20 cellular contexts compared by ENCODE assay signal in genomic region chr5:120396186-120396585, GRCh38.
DNase-seq lines count a peak whose midpoint lies in the region; ATAC-seq and TF ChIP-seq lines count a peak whose summit lies in the region.
"Had no signal": no experiment of that assay in that cellular context is flagged by ENCODE, and none has a peak within 500 bp of the region (broad histone marks: within the 10 kb centered on the region; RNA-seq: fewer than 3 reads in every experiment).

No MANE protein-coding gene starts in this region.

- H3K36me3 Mint-ChIP-seq in activated T-cell treated with anti-CD3 and anti-CD28 coated beads, Interleukin-2, amount 50 U/mL, for 24 hours (ENCODE audit: low read depth): no peaks in the 10 kb centered on the region

- no peaks in the 10 kb centered on the region for H3K4me1 Mint-ChIP-seq in activated T-cell treated with anti-CD3 and anti-CD28 coated beads, Interleukin-2, amount 50 U/mL, for 24 hours (ENCODE audit: low read depth)
- H3K4me1 Mint-ChIP-seq: activated CD4-positive, alpha-beta T cell treated with anti-CD3 and anti-CD28 coated beads for 36 hours; B cell had no signal

- DNase-seq in ELR (ENCODE audit: low read depth): peak; percentile 70
- peak; percentile 45 for DNase-seq in RKO (ENCODE audit: low spot score)
- DNase-seq in renal cortical epithelial cell (ENCODE audit: low read depth): peak; percentile 41
- no peak for DNase-seq in middle frontal gyrus (ENCODE audit: extremely low spot score, low spot score)
- no peak for DNase-seq in activated T-cell treated with anti-CD3 and anti-CD28 coated beads, Interleukin-2, amount 50 U/mL, for 24 hours
- no peak for DNase-seq in colonic mucosa
- DNase-seq: activated CD4-positive, alpha-beta T cell treated with anti-CD3 and anti-CD28 coated beads for 36 hours; activated CD8-positive, alpha-beta memory T cell treated with anti-CD3 and anti-CD28 coated beads, Interleukin-2, amount 50 U/mL, for 4 hours; activated gamma-delta T cell; lower lobe of right lung; NCI-H1436; NCI-H2171; NCI-H82; ovary; RPMI8226; stimulated activated CD4-positive, alpha-beta T cell treated with anti-CD3 and anti-CD28 coated beads, Interleukin-2, amount 100 ng/mL, for 48 hours had no signal

- H3K27me3 ChIP-seq in colonic mucosa: no peaks in the 10 kb centered on the region
- H3K27me3 ChIP-seq: ovary, vagina had no signal

- intact Hi-C loops in colonic mucosa (cut with DNase I): no loop called here

- no peak for TF ChIP-seq CTCF in colonic mucosa (IDR thresholded peaks at IDR 0.05)

- H3K27ac ChIP-seq in colonic mucosa: no peak overlapping the region
- H3K27ac ChIP-seq: lower lobe of right lung, ovary, vagina had no signal

- no peak overlapping the region for H3K27ac Mint-ChIP-seq in activated T-cell treated with anti-CD3 and anti-CD28 coated beads, Interleukin-2, amount 50 U/mL, for 24 hours
- H3K27ac Mint-ChIP-seq: activated CD4-positive, alpha-beta T cell treated with anti-CD3 and anti-CD28 coated beads for 36 hours; B cell had no signal

- H3K36me3 ChIP-seq in colonic mucosa: no peaks in the 10 kb centered on the region
- H3K36me3 ChIP-seq: lower lobe of right lung, ovary, vagina had no signal

- H3K4me3 Mint-ChIP-seq in activated T-cell treated with anti-CD3 and anti-CD28 coated beads, Interleukin-2, amount 50 U/mL, for 24 hours: no peak overlapping the region
- H3K4me3 Mint-ChIP-seq: activated CD4-positive, alpha-beta T cell treated with anti-CD3 and anti-CD28 coated beads for 36 hours; B cell had no signal

- H3K9ac ChIP-seq in colonic mucosa (ENCODE audit: low read depth in 2 of 2, low read length in 2 of 2): no peak overlapping the region

- H3K4me3 ChIP-seq in colonic mucosa: no peak overlapping the region
- H3K4me3 ChIP-seq: lower lobe of right lung, ovary, vagina had no signal

- H3K9me3 ChIP-seq in colonic mucosa: no peaks in the 10 kb centered on the region
- H3K9me3 ChIP-seq: lower lobe of right lung, ovary, vagina had no signal

- H3K27me3 Mint-ChIP-seq in activated T-cell treated with anti-CD3 and anti-CD28 coated beads, Interleukin-2, amount 50 U/mL, for 24 hours: no peaks in the 10 kb centered on the region
- H3K27me3 Mint-ChIP-seq: activated CD4-positive, alpha-beta T cell treated with anti-CD3 and anti-CD28 coated beads for 36 hours; B cell had no signal

- ATAC-seq in esophagus mucosa (peak; percentile 69), GM21447 (IDR thresholded peaks at IDR 0.05; ENCODE audit: unreplicated experiment) (no peak)
- ATAC-seq: activated CD4-positive, alpha-beta T cell treated with anti-CD3 and anti-CD28 coated beads for 36 hours; lower lobe of right lung had no signal

- H3K4me1 ChIP-seq in colonic mucosa: no peaks in the 10 kb centered on the region
- H3K4me1 ChIP-seq: lower lobe of right lung, vagina had no signal

- H3K9me3 Mint-ChIP-seq in activated T-cell treated with anti-CD3 and anti-CD28 coated beads, Interleukin-2, amount 50 U/mL, for 24 hours: peaks cover 13% of the 10 kb centered on the region

Comparison
In these comparisons a context has a peak if more than half of its experiments do, and no peak if none do; other contexts are left out.
1. DNase-seq: peak in ELR (single experiment), RKO (single experiment) and renal cortical epithelial cell (single experiment); none in middle frontal gyrus (single experiment), activated T-cell treated with anti-CD3 and anti-CD28 coated beads, Interleukin-2, amount 50 U/mL, for 24 hours (single experiment) and colonic mucosa (single experiment).